Comparison of ENCODE assay signal across 8 cellular contexts in the genomic region with DNA sequence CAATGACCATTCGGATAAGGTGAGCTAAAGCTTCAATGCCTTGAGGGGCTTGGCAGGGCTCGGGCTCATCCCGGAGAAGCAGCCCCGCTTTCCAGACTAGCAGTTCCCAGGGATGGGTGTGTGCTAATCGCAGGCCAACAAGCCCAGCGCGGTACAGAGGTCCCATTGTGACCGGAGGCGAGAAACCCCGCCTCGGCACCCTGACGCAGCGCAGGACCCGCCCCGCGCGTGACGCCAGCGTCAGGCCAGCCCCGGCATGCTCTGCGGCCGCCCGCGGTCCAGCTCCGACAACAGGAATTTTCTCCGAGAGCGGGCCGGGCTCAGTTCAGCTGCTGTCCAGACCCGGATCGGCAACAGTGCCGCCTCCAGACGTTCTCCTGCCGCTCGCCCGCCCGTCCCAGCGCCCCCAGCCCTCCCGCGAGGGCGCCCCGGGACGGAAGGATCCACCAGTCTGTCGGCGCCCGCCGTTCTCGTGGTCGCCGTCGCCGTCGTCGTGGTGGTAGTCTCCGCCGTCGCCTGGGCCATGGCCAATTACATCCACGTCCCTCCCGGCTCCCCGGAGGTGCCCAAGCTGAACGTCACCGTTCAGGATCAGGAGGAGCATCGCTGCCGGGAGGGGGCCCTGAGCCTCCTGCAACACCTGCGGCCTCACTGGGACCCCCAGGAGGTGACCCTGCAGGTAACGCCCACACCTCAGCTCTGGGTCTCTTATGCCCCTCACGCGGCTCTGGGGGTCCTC. TPM values are rescaled to one million over a fixed set of nuclear protein-coding genes. Genes with fewer than 3 reads are reported as not detected.
DNase-seq lines count a peak whose midpoint lies in the region; ATAC-seq and TF ChIP-seq lines count a peak whose summit lies in the region.

A gene with protein sequence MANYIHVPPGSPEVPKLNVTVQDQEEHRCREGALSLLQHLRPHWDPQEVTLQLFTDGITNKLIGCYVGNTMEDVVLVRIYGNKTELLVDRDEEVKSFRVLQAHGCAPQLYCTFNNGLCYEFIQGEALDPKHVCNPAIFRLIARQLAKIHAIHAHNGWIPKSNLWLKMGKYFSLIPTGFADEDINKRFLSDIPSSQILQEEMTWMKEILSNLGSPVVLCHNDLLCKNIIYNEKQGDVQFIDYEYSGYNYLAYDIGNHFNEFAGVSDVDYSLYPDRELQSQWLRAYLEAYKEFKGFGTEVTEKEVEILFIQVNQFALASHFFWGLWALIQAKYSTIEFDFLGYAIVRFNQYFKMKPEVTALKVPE (plus strand): TSS at position 264 of the 739 bp plus-strand sequence. CDS start 260 bp downstream, at position 524.

- intact Hi-C loops in colonic mucosa (cut with DNase I) (loop anchor here (2.0 kb wide), 1 partner anchor 82 kb away; no protein-coding TSS in a partner anchor), left colon (cut with DNase I, micrococcal nuclease) (loop anchor here in 1 of 2 donors (5.0 kb wide), 1 partner anchor 83 kb away; the partner anchor contains the start of gene C2CD5)

- peak within 1 kb of the TSS; percentile 98 for H3K27ac ChIP-seq in colonic mucosa

- no peaks in the 10 kb centered on the region for H3K4me1 ChIP-seq in colonic mucosa

- ATAC-seq in GM19035 (IDR thresholded peaks at IDR 0.05; ENCODE audit: unreplicated experiment): peak; percentile 97
- peak; percentile 97 for ATAC-seq in HG03354 (IDR thresholded peaks at IDR 0.05; ENCODE audit: poor library complexity, severe bottlenecking, unreplicated experiment)
- ATAC-seq in left colon: peak; percentile 96

- H3K27me3 ChIP-seq in colonic mucosa: no peaks in the 10 kb centered on the region

- H3K9me3 ChIP-seq in colonic mucosa: no peaks in the 10 kb centered on the region

- H3K9ac ChIP-seq in colonic mucosa (ENCODE audit: low read depth in 2 of 2, low read length in 2 of 2): peak within 1 kb of the TSS; percentile 100

- no peaks in the 10 kb centered on the region for H3K36me3 ChIP-seq in colonic mucosa

- no peak for TF ChIP-seq CTCF in colonic mucosa (IDR thresholded peaks at IDR 0.05)

- peak; percentile 97 for DNase-seq in AG20443 (ENCODE audit: low spot score)
- peak; percentile 78 for DNase-seq in NCI-H446 treated with DMSO at 0.1 percent for 48 hours (lab: John Stamatoyannopoulos, UW)
- peak; percentile 91 for DNase-seq in activated CD4-positive, alpha-beta T cell treated with anti-CD3 and anti-CD28 coated beads for 48 hours
- DNase-seq in colonic mucosa: peak; percentile 96
- peak; percentile 94 to 97 for DNase-seq in left colon
- DNase-seq in stimulated activated CD4-positive, alpha-beta T cell treated with anti-CD3 and anti-CD28 coated beads, Interleukin-1b, Interleukin-23, amount 100 ng/mL, for 48 hours: peak; percentile 87

- peak within 1 kb of the TSS; percentile 66 for H3K4me3 ChIP-seq in colonic mucosa

RNA-seq across cellular contexts. Expression of the gene that starts here (rescaled TPM):
- total RNA-seq in colonic mucosa: 100 to 1,000 TPM in 1 of 2 donors, 10 to 100 TPM in 1; 82.4 to 115 TPM
- total RNA-seq in left colon: 100 to 1,000 TPM in 1 of 2 donors, 10 to 100 TPM in 1; 81.3 to 115 TPM

Comparison
In these comparisons a context has a peak if more than half of its experiments do, and no peak if none do; other contexts are left out.
1. Peak in every context shown above with its lines: DNase-seq, ATAC-seq, H3K4me3 ChIP-seq and H3K27ac ChIP-seq.